Comparison of ENCODE assay signal across 7 cellular contexts in genomic region chr18:2502880-2503279, GRCh38.
"Had no signal": no experiment of that assay in that cellular context is flagged by ENCODE, and none has a peak within 500 bp of the region (broad histone marks: within the 10 kb centered on the region; RNA-seq: fewer than 3 reads in every experiment).

No MANE protein-coding gene starts in this region.

- ATAC-seq: GM12878 had no signal

- DNase-seq: GDM1, GF-D8 had no signal

- FAIRE-seq: G401.6, GM12878, GM12892, GM18507, GM19239 had no signal

- H3K4me3 ChIP-seq: GM12878 had no signal
